In the genomic region with DNA sequence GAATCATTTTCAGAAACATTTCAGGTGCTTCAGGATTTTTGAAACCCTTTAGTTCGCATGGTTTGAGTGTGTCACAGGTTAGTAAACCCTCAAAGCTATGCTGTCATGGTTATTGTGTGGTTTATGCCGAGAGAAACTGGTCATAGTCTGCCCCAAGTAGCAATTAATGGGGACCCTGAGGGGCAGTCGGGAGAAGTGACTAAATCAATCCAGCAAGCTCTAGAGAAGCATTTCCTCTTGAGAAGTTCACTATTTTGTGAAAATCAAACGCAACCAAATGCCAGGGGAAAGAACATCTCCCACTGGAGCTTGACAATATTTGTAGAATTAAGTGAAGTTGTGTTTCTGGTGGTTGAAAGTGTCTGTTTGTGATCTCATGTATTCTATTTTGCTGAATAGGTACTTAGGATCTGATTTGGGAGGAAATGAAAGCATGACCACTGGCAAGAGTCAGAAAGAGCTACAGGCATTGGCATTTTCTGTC, we compare ENCODE assay signal across 9 cellular contexts.
DNase-seq lines count a peak whose midpoint lies in the region; ATAC-seq and TF ChIP-seq lines count a peak whose summit lies in the region.
"Had no signal": no experiment of that assay in that cellular context is flagged by ENCODE, and none has a peak within 500 bp of the region (broad histone marks: within the 10 kb centered on the region; RNA-seq: fewer than 3 reads in every experiment).

No MANE protein-coding gene starts in this region.

- no peak for DNase-seq in stimulated activated CD4-positive, alpha-beta T cell treated with anti-CD3 and anti-CD28 coated beads, Interleukin-2, amount 100 ng/mL, for 24 hours
- DNase-seq in HuH-7.5 (ENCODE audit: low spot score) (no peak), body of pancreas (no peak), endodermal cell (no peak)
- DNase-seq: activated CD4-positive, alpha-beta T cell treated with anti-CD3 and anti-CD28 coated beads for 4 hours had no signal

- H3K9ac ChIP-seq in muscle layer of colon (ENCODE audit: low read length) (no peak overlapping the region), endodermal cell (ENCODE audit: extremely low read depth, low read length, poor library complexity, severe bottlenecking) (no peak overlapping the region)

- H3K36me3 Mint-ChIP-seq in endodermal cell (ENCODE audit: low read depth): no peaks in the 10 kb centered on the region

- H3K9me3 ChIP-seq in muscle layer of colon (ENCODE audit: low read length) (no peaks in the 10 kb centered on the region), body of pancreas (no peaks in the 10 kb centered on the region), endodermal cell (ENCODE audit: control insufficient read depth, low read length) (no peaks in the 10 kb centered on the region)

- H3K27ac ChIP-seq in muscle layer of colon (ENCODE audit: low read depth, low read length) (peak overlapping the region; percentile 29), body of pancreas (peak overlapping the region in 1 of 4 donors; percentile 15), endodermal cell (ENCODE audit: low read depth, low read length) (no peak overlapping the region)

- H3K4me3 ChIP-seq in muscle layer of colon (ENCODE audit: low read depth in 1 of 2, low read length in 2 of 2) (no peak overlapping the region), body of pancreas (no peak overlapping the region), endodermal cell (ENCODE audit: low read length) (no peak overlapping the region)

- H3K27ac Mint-ChIP-seq in endodermal cell: no peak overlapping the region

- 73 to 75% methylated on average over 4 of the region's 4 CpGs for WGBS in body of pancreas, 2 donors
- WGBS in endodermal cell (ENCODE audit: insufficient coverage in 1 of 2, insufficient read length in 1 of 2), 2 experiments: 87 to 90% methylated on average over 3 to 4 of the region's 4 CpGs

- H3K4me1 Mint-ChIP-seq in endodermal cell: peaks cover 16% of the 10 kb centered on the region

- peak; percentile 38 for ATAC-seq in GM18505 (IDR thresholded peaks at IDR 0.05; ENCODE audit: unreplicated experiment)
- peak; percentile 47 for ATAC-seq in GM21515 (IDR thresholded peaks at IDR 0.05; ENCODE audit: unreplicated experiment)
- ATAC-seq in HG03342 (IDR thresholded peaks at IDR 0.05; ENCODE audit: unreplicated experiment): peak; percentile 40
- ATAC-seq in body of pancreas: no peak

- H3K27me3 ChIP-seq in muscle layer of colon (ENCODE audit: control insufficient read depth in 1 of 2, insufficient read depth in 2 of 2, low read length in 2 of 2): no peaks in the 10 kb centered on the region
- H3K27me3 ChIP-seq in body of pancreas: no peaks in the 10 kb centered on the region
- no peaks in the 10 kb centered on the region for H3K27me3 ChIP-seq in endodermal cell (ENCODE audit: control insufficient read depth, insufficient read depth, low read length, poor library complexity, severe bottlenecking)

- H3K4me1 ChIP-seq in muscle layer of colon (ENCODE audit: insufficient read depth, low read length) (peaks cover 26% of the 10 kb centered on the region), body of pancreas (peaks cover 11% of the 10 kb centered on the region), endodermal cell (ENCODE audit: control insufficient read depth, insufficient read depth, low read length) (no peaks in the 10 kb centered on the region)

- H3K36me3 ChIP-seq in muscle layer of colon (ENCODE audit: insufficient read depth, low read length) (no peaks in the 10 kb centered on the region), body of pancreas (replicated peaks in 1 of 2; ENCODE audit: insufficient read depth in 1 of 2, low read depth in 2 of 2) (no peaks in the 10 kb centered on the region), endodermal cell (ENCODE audit: control insufficient read depth, insufficient read depth, low read length) (no peaks in the 10 kb centered on the region)

- TF ChIP-seq POLR2A in GM18505 (IDR thresholded peaks at IDR 0.05; ENCODE audit: borderline replicate concordance, extremely low read depth, insufficient read depth, insufficient read length) (no peak), body of pancreas (IDR thresholded peaks at IDR 0.05) (no peak)

- TF ChIP-seq CTCF in body of pancreas (IDR thresholded peaks at IDR 0.05): no peak
- TF ChIP-seq CTCF in endodermal cell (conservative IDR thresholded peaks at IDR 0.05): no peak

- H3K9me3 Mint-ChIP-seq in endodermal cell: no peaks in the 10 kb centered on the region

- H3K27me3 Mint-ChIP-seq in endodermal cell (ENCODE audit: insufficient read depth): no peaks in the 10 kb centered on the region

- H3K4me3 Mint-ChIP-seq in endodermal cell: no peak overlapping the region

- intact Hi-C loops in body of pancreas (cut with DNase I): no loop called here
